In the genomic region with DNA sequence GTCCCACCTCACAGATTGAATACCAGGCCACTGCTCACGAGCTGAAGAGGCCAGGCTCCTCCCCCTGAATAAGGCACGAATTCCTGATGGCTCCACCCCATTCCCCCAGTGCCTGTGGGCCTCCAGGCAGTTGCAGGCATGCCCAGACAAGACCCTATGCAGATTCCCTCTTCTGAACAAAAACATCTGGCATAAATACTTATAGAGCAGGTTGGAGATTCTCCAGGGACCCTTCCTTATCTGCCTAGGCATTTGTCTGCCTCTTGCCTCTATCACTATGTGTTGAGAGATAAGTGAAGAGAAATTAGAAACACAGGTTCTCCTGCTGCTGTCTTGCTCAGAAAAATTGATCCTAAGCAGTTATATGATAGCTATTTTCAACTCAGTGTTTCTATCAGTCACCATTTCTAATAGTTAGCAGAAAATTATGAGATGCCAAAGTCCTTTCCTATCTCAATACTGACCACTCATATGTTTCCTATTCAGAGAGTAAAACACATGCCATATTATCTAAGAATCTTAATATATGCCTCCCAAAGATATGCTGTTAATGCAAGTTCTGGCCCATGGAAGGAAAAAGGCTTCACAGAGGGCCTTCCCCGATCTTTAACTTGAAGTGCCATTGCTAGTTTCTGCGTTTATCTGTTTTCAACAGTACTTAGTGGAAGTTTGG, we compare ENCODE assay signal across 15 cellular contexts.
DNase-seq lines count a peak whose midpoint lies in the region; ATAC-seq and TF ChIP-seq lines count a peak whose summit lies in the region.
"Had no signal": no experiment of that assay in that cellular context is flagged by ENCODE, and none has a peak within 500 bp of the region (broad histone marks: within the 10 kb centered on the region; RNA-seq: fewer than 3 reads in every experiment).

No MANE protein-coding gene starts in this region.

- H2BK12ac ChIP-seq in mesenchymal stem cell (ENCODE audit: low read length in 2 of 2), result peak overlapping the region in 1 of 2 experiments; percentile 89

- peaks cover 48% of the 10 kb centered on the region for H3K4me1 Mint-ChIP-seq in brain
- H3K4me1 Mint-ChIP-seq: activated CD4-positive, alpha-beta memory T cell treated with anti-CD3 and anti-CD28 coated beads, Interleukin-2, amount 10 ng/mL, durations not matched to agents 7 days and 5 days; CD4-positive, CD25-positive, alpha-beta regulatory T cell had no signal

- no peak overlapping the region for H2AK5ac ChIP-seq in mesenchymal stem cell (ENCODE audit: low read length, severe bottlenecking)

- H3K4me3 ChIP-seq in mesenchymal stem cell (ENCODE audit: insufficient read depth in 1 of 2, low read depth in 1 of 2, low read length in 2 of 2) (no peak overlapping the region), PC-3 (ENCODE audit: low read length) (no peak overlapping the region), tibial nerve (no peak overlapping the region)
- H3K4me3 ChIP-seq: PC-9, prostate gland, stomach had no signal

- H2BK15ac ChIP-seq in mesenchymal stem cell (ENCODE audit: low read depth, poor library complexity, severe bottlenecking), result no peak overlapping the region

- H3K79me2 ChIP-seq in PC-3 (ENCODE audit: low read length), result no peaks in the 10 kb centered on the region

- peaks cover 6% of the 10 kb centered on the region for H3K27me3 Mint-ChIP-seq in brain
- H3K27me3 Mint-ChIP-seq: CD4-positive, CD25-positive, alpha-beta regulatory T cell had no signal

- no peak overlapping the region for H4K8ac ChIP-seq in mesenchymal stem cell (ENCODE audit: low read length)

- H3K27ac Mint-ChIP-seq in brain, result peak overlapping the region in 4 of 5 experiments; percentile 43 to 94 (median 60)
- H3K27ac Mint-ChIP-seq: activated CD4-positive, alpha-beta memory T cell treated with anti-CD3 and anti-CD28 coated beads, Interleukin-2, amount 10 ng/mL, durations not matched to agents 7 days and 5 days; activated naive CD8-positive, alpha-beta T cell; CD4-positive, CD25-positive, alpha-beta regulatory T cell; T-helper 2 cell treated with Interferon-gamma antibody and Interleukin-4, amounts not matched to agents 5 μg/mL and 100 μg/mL, for 36 hours had no signal

- H3K9me3 Mint-ChIP-seq in brain, result peaks cover 0 to 8% (median 3%) of the 10 kb centered on the region in 5 experiments
- H3K9me3 Mint-ChIP-seq: activated CD4-positive, alpha-beta memory T cell treated with anti-CD3 and anti-CD28 coated beads, Interleukin-2, amount 10 ng/mL, durations not matched to agents 7 days and 5 days; T-helper 2 cell treated with Interferon-gamma antibody and Interleukin-4, amounts not matched to agents 5 μg/mL and 100 μg/mL, for 36 hours had no signal

- no peak overlapping the region for H3K4me2 ChIP-seq in mesenchymal stem cell (ENCODE audit: low read length, poor library complexity, severe bottlenecking)
- no peak overlapping the region for H3K4me2 ChIP-seq in PC-3 (ENCODE audit: low read length)
- H3K4me2 ChIP-seq: PC-9 had no signal

- H3K27me3 ChIP-seq in mesenchymal stem cell (ENCODE audit: control insufficient read depth in 1 of 2, insufficient read depth in 1 of 2, low read length in 2 of 2) (no peaks in the 10 kb centered on the region), PC-3 (ENCODE audit: low read length) (peaks cover 5% of the 10 kb centered on the region; the same call in 1 of the 2 replicates), tibial nerve (no peaks in the 10 kb centered on the region)
- H3K27me3 ChIP-seq: stomach had no signal

- no peak for ATAC-seq in PC-3

- H3K36me3 Mint-ChIP-seq in brain, result no peaks in the 10 kb centered on the region
- H3K36me3 Mint-ChIP-seq: activated naive CD8-positive, alpha-beta T cell; CD4-positive, CD25-positive, alpha-beta regulatory T cell had no signal

- H3K9me3 ChIP-seq in mesenchymal stem cell (ENCODE audit: control insufficient read depth, low read length) (no peaks in the 10 kb centered on the region), PC-3 (ENCODE audit: low read length) (no peaks in the 10 kb centered on the region), tibial nerve (no peaks in the 10 kb centered on the region)
- H3K9me3 ChIP-seq: prostate gland, stomach had no signal

- intact Hi-C loops in PC-3 (cut with micrococcal nuclease), result no loop called here

- no peak overlapping the region for H3K14ac ChIP-seq in mesenchymal stem cell (ENCODE audit: low read length in 2 of 2)

- peak overlapping the region in 1 of 2 experiments; percentile 79 for H3K4ac ChIP-seq in mesenchymal stem cell (ENCODE audit: low read depth in 1 of 2, low read length in 2 of 2)

- CTCF ChIA-PET in PC-3 (lab: Charles Lee), result no interaction called here

- POLR2A ChIA-PET in PC-3 (lab: Charles Lee; ENCODE audit: unreplicated experiment), result no interaction called here

- H3K23ac ChIP-seq in mesenchymal stem cell (ENCODE audit: low read length in 2 of 2), result no peak overlapping the region

- TF ChIP-seq CTCF in brain (conservative IDR thresholded peaks at IDR 0.05) (no peak), PC-3 (conservative IDR thresholded peaks at IDR 0.05; ENCODE audit: low read depth, low read length) (no peak), tibial nerve (IDR thresholded peaks at IDR 0.05) (no peak)

- no peaks in the 10 kb centered on the region for H4K20me1 ChIP-seq in PC-3 (ENCODE audit: low read length)

- DNase-seq in EL (peak; percentile 36), NCI-H1694 (lab: John Stamatoyannopoulos, UW) (peak; percentile 48), mesenchymal stem cell (peak; percentile 20), PC-3 (no peak), KG1 (lab: John Stamatoyannopoulos, UW) (no peak), tibial nerve (ENCODE audit: low spot score in 2 of 2) (no peak)
- DNase-seq: activated CD4-positive, alpha-beta memory T cell treated with anti-CD3 and anti-CD28 coated beads, Interleukin-2, amount 10 ng/mL, durations not matched to agents 7 days and 5 days; CD4-positive, CD25-positive, alpha-beta regulatory T cell; NCI-H187; PC-9; stomach had no signal

- H2BK5ac ChIP-seq in mesenchymal stem cell (ENCODE audit: low read depth, low read length, poor library complexity, severe bottlenecking), result peak overlapping the region; percentile 46

- H3K9ac ChIP-seq in mesenchymal stem cell (ENCODE audit: low read length) (no peak overlapping the region), PC-3 (ENCODE audit: low read length) (no peak overlapping the region)

- no peak overlapping the region for H3K4me3 Mint-ChIP-seq in brain
- H3K4me3 Mint-ChIP-seq: activated CD4-positive, alpha-beta memory T cell treated with anti-CD3 and anti-CD28 coated beads, Interleukin-2, amount 10 ng/mL, durations not matched to agents 7 days and 5 days; activated naive CD8-positive, alpha-beta T cell; CD4-positive, CD25-positive, alpha-beta regulatory T cell; T-helper 2 cell treated with Interferon-gamma antibody and Interleukin-4, amounts not matched to agents 5 μg/mL and 100 μg/mL, for 36 hours had no signal

- H2AFZ ChIP-seq in mesenchymal stem cell (ENCODE audit: low read depth, low read length) (no peak overlapping the region), PC-3 (ENCODE audit: low read length) (no peak overlapping the region)
- H2AFZ ChIP-seq: PC-9 had no signal

- TF ChIP-seq EP300 in tibial nerve (IDR thresholded peaks at IDR 0.05), result no peak

- no peaks in the 10 kb centered on the region for H3F3A ChIP-seq in PC-3 (ENCODE audit: low read length, unreplicated experiment)

- no peak overlapping the region for H3K27ac ChIP-seq in mesenchymal stem cell (ENCODE audit: low read length, poor library complexity, severe bottlenecking)
- H3K27ac ChIP-seq in PC-3 (ENCODE audit: low read length), result no peak overlapping the region
- H3K27ac ChIP-seq in tibial nerve, result no peak overlapping the region
- H3K27ac ChIP-seq: PC-9, prostate gland, stomach had no signal

- H3K79me1 ChIP-seq in mesenchymal stem cell (replicated peaks; ENCODE audit: low read length, poor library complexity, severe bottlenecking), result no peaks in the 10 kb centered on the region

- no peak for TF ChIP-seq POLR2A in tibial nerve (IDR thresholded peaks at IDR 0.05)

- H4K91ac ChIP-seq in mesenchymal stem cell (ENCODE audit: low read length), result no peak overlapping the region

- H3K4me1 ChIP-seq in mesenchymal stem cell (ENCODE audit: control insufficient read depth, insufficient read depth, low read depth, low read length), result no peaks in the 10 kb centered on the region
- no peaks in the 10 kb centered on the region for H3K4me1 ChIP-seq in PC-3 (ENCODE audit: insufficient read depth, low read length)
- H3K4me1 ChIP-seq in tibial nerve, result peaks cover 0 to 4% (median 0%) of the 10 kb centered on the region in 4 donors
- H3K4me1 ChIP-seq: prostate gland, stomach had no signal

- no peaks in the 10 kb centered on the region for H3K9me2 ChIP-seq in PC-3 (replicated peaks; ENCODE audit: low read length)

- H3K18ac ChIP-seq in mesenchymal stem cell (ENCODE audit: low read depth in 1 of 2, low read length in 2 of 2), result peak overlapping the region in 1 of 2 experiments; percentile 48

- WGBS in mesenchymal stem cell, result 76% methylated on average over 3 of the region's 4 CpGs
- WGBS in tibial nerve, 2 donors, result 73 to 85% methylated on average over 4 of the region's 4 CpGs

- H2BK120ac ChIP-seq in mesenchymal stem cell (ENCODE audit: low read depth, low read length), result no peak overlapping the region

- no TSS peak for BruUV-seq in PC-3 (replicated peaks; lab: Mats Ljungman, UMichigan)

- H3K36me3 ChIP-seq in mesenchymal stem cell (ENCODE audit: control insufficient read depth in 1 of 2, insufficient read depth in 2 of 2, low read depth in 1 of 2, low read length in 2 of 2) (no peaks in the 10 kb centered on the region), PC-3 (ENCODE audit: low read depth, low read length) (no peaks in the 10 kb centered on the region), tibial nerve (no peaks in the 10 kb centered on the region)
- H3K36me3 ChIP-seq: prostate gland, stomach had no signal

Comparison
In these comparisons a context has a peak if more than half of its experiments do, and no peak if none do; other contexts are left out.
1. DNase-seq: peak in EL (single experiment), NCI-H1694 (single experiment) and mesenchymal stem cell (single experiment); none in PC-3 (single experiment), KG1 (single experiment) and tibial nerve (0 of 2).